ENCODE assay signal across 8 cellular contexts in genomic region chr12:38906482-38907170, GRCh38. TPM values are rescaled to one million over a fixed set of nuclear protein-coding genes. Genes with fewer than 3 reads are reported as not detected.
DNase-seq lines count a peak whose midpoint lies in the region; ATAC-seq, FAIRE-seq and TF ChIP-seq lines count a peak whose summit lies in the region.

No MANE protein-coding gene starts in this region.

- H3K27ac ChIP-seq in A549 = peak overlapping the region; percentile 85 to 96

- DNase-seq in A549 (ENCODE audit: low read depth in 1 of 2, low spot score in 1 of 2) (peak; percentile 78 to 88), NCI-H460 (ENCODE audit: extremely low read depth, low read depth) (peak; percentile 82), lung microvascular endothelial cell (ENCODE audit: low read depth in 2 of 2) (peak; percentile 90)
- DNase-seq in activated CD4-positive, alpha-beta T cell treated with anti-CD3 and anti-CD28 coated beads, Interleukin-2, amount 50 U/mL, for 4 hours = peak; percentile 52 to 56
- peak; percentile 37 for DNase-seq in effector CD4-positive, alpha-beta T cell
- DNase-seq in stimulated activated CD4-positive, alpha-beta T cell treated with anti-CD3 and anti-CD28 coated beads, Interleukin-4, amount 100 ng/mL, for 48 hours (ENCODE audit: low read depth in 2 of 2) = peak; percentile 61 to 67

- H3K4me1 ChIP-seq in A549 = peaks cover 20% of the 10 kb centered on the region; the same call in 2 of the 3 replicates

- POLR2A ChIA-PET in A549 (lab: Yijun Ruan, JAX) = interaction anchor here (2.5 to 3.1 kb wide), 2 partner anchors 11 to 14 kb away, joined by 12 to 21 read pairs; no protein-coding TSS in a partner anchor

- peak; percentile 77 to 87 for ATAC-seq in A549
- ATAC-seq in GM18511 (IDR thresholded peaks at IDR 0.05; ENCODE audit: unreplicated experiment) = peak; percentile 60
- ATAC-seq in HG02970 (IDR thresholded peaks at IDR 0.05; ENCODE audit: low FRiP score, unreplicated experiment) = peak; percentile 52

- TF ChIP-seq EP300 in A549 (IDR thresholded peaks at IDR 0.05) = 0 out of 5 replicates have a peak, but pooled peaks of 1 of the 2 experiments have one; percentile 16

- FAIRE-seq in A549 (lab: Jason Lieb, UNC) = no peak

- H3K4me3 ChIP-seq in A549 = peak overlapping the region; percentile 61

- CTCF ChIA-PET in A549 (lab: Yijun Ruan, JAX) = interaction anchor here (0.6 to 3.5 kb wide), 41 partner anchors 9 to 852 kb away, joined by 3 to 17 read pairs (median 4); no protein-coding TSS in a partner anchor

- peak; percentile 28; the same call in 1 of the 2 replicates for TF ChIP-seq POLR2A in A549 (IDR thresholded peaks at IDR 0.05; ENCODE audit: low read length)

- H3K4me2 ChIP-seq in A549 = peak overlapping the region; percentile 91

- TF ChIP-seq CTCF in A549 (IDR thresholded peaks at IDR 0.05) = peak; percentile 83

- TF ChIP-seq RAD21 in A549 (conservative IDR thresholded peaks at IDR 0.05 in 1 of 2, IDR thresholded peaks at IDR 0.05 in 1 of 2) = peak; percentile 73 to 84

- under 1% methylated on average over 30 of the region's 36 CpGs for WGBS in A549 (ENCODE audit: missing lambda C conversion rate)

- no peaks in the 10 kb centered on the region for H3K9me3 ChIP-seq in A549

TF ChIP-seq in A549, 52 proteins besides CTCF, POLR2A, EP300 and RAD21:
- TF ChIP-seq GATA3 (IDR thresholded peaks at IDR 0.05; ENCODE audit: borderline replicate concordance) = peak; percentile 23; the same call in 1 of the 2 replicates
- TF ChIP-seq SMC3 (IDR thresholded peaks at IDR 0.05) = peak; percentile 94
- TF ChIP-seq HMGXB4 (CRISPR knock-in tag; IDR thresholded peaks at IDR 0.05; ENCODE audit: borderline replicate concordance) = no peak
- peak; percentile 44; the same call in 1 of the 2 replicates for TF ChIP-seq MAZ (IDR thresholded peaks at IDR 0.05; ENCODE audit: borderline replicate concordance, low read depth, low read length)
- TF ChIP-seq MAX (IDR thresholded peaks at IDR 0.05) = peak; percentile 81
- TF ChIP-seq JUN (IDR thresholded peaks at IDR 0.05) = 0 out of 5 replicates have a peak, but pooled peaks of 1 of the 2 experiments have one; percentile 29
- TF ChIP-seq, protein P1, sequence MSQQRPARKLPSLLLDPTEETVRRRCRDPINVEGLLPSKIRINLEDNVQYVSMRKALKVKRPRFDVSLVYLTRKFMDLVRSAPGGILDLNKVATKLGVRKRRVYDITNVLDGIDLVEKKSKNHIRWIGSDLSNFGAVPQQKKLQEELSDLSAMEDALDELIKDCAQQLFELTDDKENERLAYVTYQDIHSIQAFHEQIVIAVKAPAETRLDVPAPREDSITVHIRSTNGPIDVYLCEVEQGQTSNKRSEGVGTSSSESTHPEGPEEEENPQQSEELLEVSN (IDR thresholded peaks at IDR 0.05; ENCODE audit: borderline replicate concordance, low read depth) = peak; percentile 42; the same call in 1 of the 2 replicates
- no peak for TF ChIP-seq ZSCAN20 (CRISPR knock-in tag; IDR thresholded peaks at IDR 0.05)
- no peak for TF ChIP-seq PHF8 (IDR thresholded peaks at IDR 0.05; ENCODE audit: borderline replicate concordance, low read depth)

RNA-seq across cellular contexts. Expression of gene CPNE8, which starts 1.2 kb away (rescaled TPM):
- polyA plus RNA-seq in A549 (2011; rRNA removed) (25.6 and 30.1 TPM in 2 replicates), A549 (2017; fragmentation: RNase III; extraction: RNeasy Plus Mini Kit Qiagen cat#74134 plus additional on column Dnase treatment) (7.5 to 8.0 TPM (median 7.6 TPM) in 3 replicates)
- polyA plus RNA-seq in A549 (2012; cell fraction: cytosol; rRNA removed) = 2.9 and 3.1 TPM in 2 replicates
- polyA plus RNA-seq in A549 (2012; cell fraction: nucleus; rRNA removed) = 2.8 and 5.5 TPM in 2 replicates
- 19.0 and 19.1 TPM in 2 replicates for polyA minus RNA-seq in A549 (2011; rRNA and poly(A)+ RNA removed)
- total RNA-seq in NCI-H460 (2014; rRNA removed; shearing (Covaris generic)) = 41.4 and 47.3 TPM in 2 replicates
- 27.5 and 37.7 TPM in 2 replicates for polyA plus RNA-seq in NCI-H460 (2014; cell fraction: nucleus; rRNA removed)
- 8.7 and 14.3 TPM in 2 replicates for total RNA-seq in lung microvascular endothelial cell

Comparison
In these comparisons a context has a peak if more than half of its experiments do, and no peak if none do; other contexts are left out.
1. Peak in every context shown above with its lines: DNase-seq, ATAC-seq, H3K4me3 ChIP-seq and H3K27ac ChIP-seq.
2. DNase-seq: peak in every context shown above with its lines; median percentile 90 in lung microvascular endothelial cell; 83 in A549; 82 in NCI-H460; 64 in stimulated activated CD4-positive, alpha-beta T cell treated with anti-CD3 and anti-CD28 coated beads, Interleukin-4, amount 100 ng/mL, for 48 hours; 54 in activated CD4-positive, alpha-beta T cell treated with anti-CD3 and anti-CD28 coated beads, Interleukin-2, amount 50 U/mL, for 4 hours; 37 in effector CD4-positive, alpha-beta T cell.